17 cellular contexts compared by ENCODE assay signal in genomic region chr9:76583256-76583655, GRCh38.
DNase-seq lines count a peak whose midpoint lies in the region; TF ChIP-seq lines count a peak whose summit lies in the region.
"Had no signal": no experiment of that assay in that cellular context is flagged by ENCODE, and none has a peak within 500 bp of the region (broad histone marks: within the 10 kb centered on the region; RNA-seq: fewer than 3 reads in every experiment).

No MANE protein-coding gene starts in this region.

- H3K4me3 ChIP-seq in breast epithelium, result no peak overlapping the region
- no peak overlapping the region for H3K4me3 ChIP-seq in hepatocyte
- no peak overlapping the region for H3K4me3 ChIP-seq in prostate gland
- H3K4me3 ChIP-seq: A549, BLaER1, GM12878 had no signal

- no peak overlapping the region for H3K4me2 ChIP-seq in hepatocyte
- H3K4me2 ChIP-seq: A549, BLaER1 had no signal

- 90% methylated on average over 7 of the region's 7 CpGs for WGBS in hepatocyte (ENCODE audit: low lambda C conversion rate, missing lambda C conversion rate)
- 92% methylated on average over 7 of the region's 7 CpGs for WGBS in prostate gland

- no peaks in the 10 kb centered on the region for H4K20me1 ChIP-seq in hepatocyte (ENCODE audit: insufficient read depth, poor library complexity, severe bottlenecking)
- H4K20me1 ChIP-seq: BLaER1 had no signal

- CTCF ChIA-PET in MCF 10A (lab: Yijun Ruan, JAX), result no interaction called here

- H2AFZ ChIP-seq in hepatocyte, result no peak overlapping the region

- no peaks in the 10 kb centered on the region for H3K27me3 Mint-ChIP-seq in MCF 10A (ENCODE audit: insufficient read depth, unreplicated experiment)
- no peaks in the 10 kb centered on the region for H3K27me3 Mint-ChIP-seq in dendritic cell treated with granulocyte-macrophage colony-stimulating factor and Interleukin-4, amounts not matched to agents 40 ng/mL and 50 ng/mL, for 4 days

- H3K27ac Mint-ChIP-seq in MCF 10A (ENCODE audit: low read depth, unreplicated experiment), result no peak overlapping the region
- H3K27ac Mint-ChIP-seq in dendritic cell treated with granulocyte-macrophage colony-stimulating factor and Interleukin-4, amounts not matched to agents 40 ng/mL and 50 ng/mL, for 4 days, result peak overlapping the region; percentile 66
- H3K27ac Mint-ChIP-seq: CD8-positive, alpha-beta T cell had no signal

- no peaks in the 10 kb centered on the region for H3K4me1 ChIP-seq in breast epithelium
- H3K4me1 ChIP-seq in hepatocyte (ENCODE audit: insufficient read depth), result peaks cover 17% of the 10 kb centered on the region
- H3K4me1 ChIP-seq in prostate gland (replicated peaks), result peaks cover 10% of the 10 kb centered on the region
- H3K4me1 ChIP-seq: A549 had no signal

- H3K4me1 Mint-ChIP-seq in MCF 10A (ENCODE audit: insufficient read depth, unreplicated experiment), result peaks cover 16% of the 10 kb centered on the region
- H3K4me1 Mint-ChIP-seq in dendritic cell treated with granulocyte-macrophage colony-stimulating factor and Interleukin-4, amounts not matched to agents 40 ng/mL and 50 ng/mL, for 4 days (ENCODE audit: low read depth), result peaks cover 88% of the 10 kb centered on the region

- TF ChIP-seq POLR2A in breast epithelium (IDR thresholded peaks at IDR 0.05), result no peak
- TF ChIP-seq POLR2A in prostate gland (IDR thresholded peaks at IDR 0.05), result no peak

- no peaks in the 10 kb centered on the region for H3K9me3 Mint-ChIP-seq in MCF 10A (ENCODE audit: unreplicated experiment)
- H3K9me3 Mint-ChIP-seq in dendritic cell treated with granulocyte-macrophage colony-stimulating factor and Interleukin-4, amounts not matched to agents 40 ng/mL and 50 ng/mL, for 4 days, result no peaks in the 10 kb centered on the region
- H3K9me3 Mint-ChIP-seq: CD8-positive, alpha-beta T cell had no signal

- H3K9me3 ChIP-seq in breast epithelium (no peaks in the 10 kb centered on the region), hepatocyte (ENCODE audit: low read depth) (no peaks in the 10 kb centered on the region), prostate gland (no peaks in the 10 kb centered on the region)
- H3K9me3 ChIP-seq: A549, BLaER1 had no signal

- POLR2A ChIA-PET in MCF 10A (lab: Yijun Ruan, JAX), result interaction anchor here (1.0 kb wide), 1 partner anchor 10 kb away, joined by 3 read pairs; no protein-coding TSS in a partner anchor

- H3K79me2 ChIP-seq in hepatocyte, result no peaks in the 10 kb centered on the region

- intact Hi-C loops in MCF 10A (cut with micrococcal nuclease), result no loop called here
- intact Hi-C loops in breast epithelium (cut with DNase I; ENCODE audit: low total_unique reads), result no loop called here
- intact Hi-C loops in dendritic cell treated with granulocyte-macrophage colony-stimulating factor and Interleukin-4, amounts not matched to agents 40 ng/mL and 50 ng/mL, for 4 days (cut with micrococcal nuclease), result no loop called here
- intact Hi-C loops in prostate gland (cut with DNase I), result no loop called here

- no peak overlapping the region for H3K27ac ChIP-seq in breast epithelium
- H3K27ac ChIP-seq in hepatocyte, result peak overlapping the region; percentile 88
- H3K27ac ChIP-seq in prostate gland, result no peak overlapping the region
- H3K27ac ChIP-seq: 22Rv1, A549, BLaER1 had no signal

- H3K9me2 ChIP-seq in hepatocyte (replicated peaks; ENCODE audit: insufficient read depth), result no peaks in the 10 kb centered on the region

- H3K27me3 ChIP-seq in breast epithelium, result no peaks in the 10 kb centered on the region
- H3K27me3 ChIP-seq in hepatocyte, result no peaks in the 10 kb centered on the region
- H3K27me3 ChIP-seq in prostate gland (replicated peaks; ENCODE audit: insufficient read depth), result no peaks in the 10 kb centered on the region
- H3K27me3 ChIP-seq: BLaER1 had no signal

- no peak overlapping the region for H3K4me3 Mint-ChIP-seq in MCF 10A (ENCODE audit: unreplicated experiment)
- no peak overlapping the region for H3K4me3 Mint-ChIP-seq in dendritic cell treated with granulocyte-macrophage colony-stimulating factor and Interleukin-4, amounts not matched to agents 40 ng/mL and 50 ng/mL, for 4 days
- H3K4me3 Mint-ChIP-seq: CD8-positive, alpha-beta T cell had no signal

- H3K36me3 ChIP-seq in breast epithelium, result no peaks in the 10 kb centered on the region
- no peaks in the 10 kb centered on the region for H3K36me3 ChIP-seq in hepatocyte (replicated peaks; ENCODE audit: insufficient read depth, low read depth)
- no peaks in the 10 kb centered on the region for H3K36me3 ChIP-seq in prostate gland
- H3K36me3 ChIP-seq: BLaER1 had no signal

- BruUV-seq in MCF 10A (replicated peaks; lab: Mats Ljungman, UMichigan), result no TSS peak

- no peak for TF ChIP-seq CTCF in MCF 10A (IDR thresholded peaks at IDR 0.05; ENCODE audit: unreplicated experiment)
- TF ChIP-seq CTCF in breast epithelium (IDR thresholded peaks at IDR 0.05), result no peak
- TF ChIP-seq CTCF in hepatocyte (IDR thresholded peaks at IDR 0.05; ENCODE audit: poor library complexity), result no peak
- TF ChIP-seq CTCF in prostate gland (IDR thresholded peaks at IDR 0.05), result no peak

- DNase-seq in MCF 10A (ENCODE audit: unreplicated experiment) (peak; percentile 67), breast epithelium (ENCODE audit: low spot score in 2 of 2) (no peak), hepatocyte (ENCODE audit: low spot score) (no peak), prostate gland (ENCODE audit: low spot score) (no peak), SHP77 treated with DMSO at 0.1 percent for 48 hours (lab: John Stamatoyannopoulos, UW) (no peak), mesenteric fat pad (ENCODE audit: low spot score) (no peak)
- DNase-seq: CD8-positive, alpha-beta T cell; DMS 273 treated with DMSO at 0.1 percent for 48 hours; DMS53; DND-41; EL; HCEC 1CT had no signal

- no peaks in the 10 kb centered on the region for H3K36me3 Mint-ChIP-seq in MCF 10A (ENCODE audit: insufficient read depth, unreplicated experiment)
- H3K36me3 Mint-ChIP-seq in dendritic cell treated with granulocyte-macrophage colony-stimulating factor and Interleukin-4, amounts not matched to agents 40 ng/mL and 50 ng/mL, for 4 days (ENCODE audit: low read depth), result peaks cover 4% of the 10 kb centered on the region
- H3K36me3 Mint-ChIP-seq: CD8-positive, alpha-beta T cell had no signal
